Comparison of ENCODE assay signal across 17 cellular contexts in genomic region chr4:17152941-17153340, GRCh38.
DNase-seq lines count a peak whose midpoint lies in the region; ATAC-seq, FAIRE-seq and TF ChIP-seq lines count a peak whose summit lies in the region.
"Had no signal": no experiment of that assay in that cellular context is flagged by ENCODE, and none has a peak within 500 bp of the region (broad histone marks: within the 10 kb centered on the region; RNA-seq: fewer than 3 reads in every experiment).

No MANE protein-coding gene starts in this region.

- FAIRE-seq in H1 (lab: Jason Lieb, UNC) = no peak
- FAIRE-seq: A549, GM12892, GM18507 had no signal

- intact Hi-C loops in prostate gland (cut with DNase I) = no loop called here

- H4K8ac ChIP-seq in H1 (ENCODE audit: extremely low read depth, insufficient read depth, low read length) = no peak overlapping the region

- CTCF ChIA-PET in H1 (lab: Charles Lee; ENCODE audit: partially characterized antibody) = no interaction called here

- H3K36me3 Mint-ChIP-seq in mesothelial cell of epicardium = no peaks in the 10 kb centered on the region
- H3K36me3 Mint-ChIP-seq: CD14-positive monocyte; CD4-positive, alpha-beta memory T cell had no signal

- TF ChIP-seq CTCF in H1 (IDR thresholded peaks at IDR 0.05; ENCODE audit: control extremely low read depth in 1 of 3, insufficient read depth in 1 of 3, low read depth in 1 of 3, low read length in 3 of 3) (no peak), mesothelial cell of epicardium (IDR thresholded peaks at IDR 0.05; ENCODE audit: unreplicated experiment) (no peak), prostate gland (IDR thresholded peaks at IDR 0.05) (no peak)

- H2AFZ ChIP-seq in H1 (ENCODE audit: low read length) = peak overlapping the region; percentile 37; the same call in 1 of the 2 replicates

- no peak for ATAC-seq in HG03469 (IDR thresholded peaks at IDR 0.05; ENCODE audit: unreplicated experiment)
- ATAC-seq: A549 had no signal

- no peak overlapping the region for H3K18ac ChIP-seq in H1 (ENCODE audit: extremely low read depth, low read length)

- H4K20me1 ChIP-seq in H1 (replicated peaks in 1 of 2; ENCODE audit: control insufficient read depth in 1 of 2, insufficient read depth in 2 of 2, low read length in 2 of 2) = no peaks in the 10 kb centered on the region
- H4K20me1 ChIP-seq: BLaER1 had no signal

- H3K27me3 ChIP-seq in H1 (replicated peaks in 1 of 4; ENCODE audit: control insufficient read depth in 3 of 4, extremely low read depth in 1 of 4, insufficient read depth in 3 of 4, low read length in 3 of 4) = no peaks in the 10 kb centered on the region
- no peaks in the 10 kb centered on the region for H3K27me3 ChIP-seq in prostate gland (replicated peaks; ENCODE audit: insufficient read depth)
- H3K27me3 ChIP-seq: BLaER1 had no signal

- no peak overlapping the region for H2BK20ac ChIP-seq in H1 (ENCODE audit: low read length)

- H3K9me3 Mint-ChIP-seq in mesothelial cell of epicardium = peaks cover 5% of the 10 kb centered on the region

- DNase-seq in NCI-H226 = peak; percentile 82
- DNase-seq in H1 (ENCODE audit: low read depth in 1 of 2, low spot score in 2 of 2) = no peak
- DNase-seq in mesothelial cell of epicardium (ENCODE audit: low spot score in 2 of 2, unreplicated experiment in 2 of 2) = no peak
- DNase-seq in prostate gland (ENCODE audit: low spot score) = no peak
- DNase-seq in 8988T = no peak
- DNase-seq: CD4-positive, alpha-beta memory T cell; DMS153; DMS79; GDM1; GOT3 had no signal

- H3K27me3 Mint-ChIP-seq in mesothelial cell of epicardium (ENCODE audit: low read depth) = no peaks in the 10 kb centered on the region

- H3K4me1 ChIP-seq in H1 (replicated peaks in 1 of 4; ENCODE audit: control insufficient read depth in 3 of 4, insufficient read depth in 4 of 4, low read length in 3 of 4) = peaks cover 0 to 5% (median 0%) of the 10 kb centered on the region in 4 experiments; a peak in 2 of 7 replicates
- H3K4me1 ChIP-seq in prostate gland (replicated peaks) = no peaks in the 10 kb centered on the region
- H3K4me1 ChIP-seq: A549, BLaER1, HAP-1 had no signal

- H4K91ac ChIP-seq in H1 (replicated peaks; ENCODE audit: insufficient read length, low read length) = no peak overlapping the region

- no peak overlapping the region for H3K23ac ChIP-seq in H1 (ENCODE audit: insufficient read length)

- peak overlapping the region; percentile 26 for H3K27ac Mint-ChIP-seq in mesothelial cell of epicardium
- H3K27ac Mint-ChIP-seq: CD14-positive monocyte; CD4-positive, alpha-beta memory T cell had no signal

- H3K4me2 ChIP-seq in H1 (ENCODE audit: insufficient read depth in 1 of 2, low read depth in 2 of 2, low read length in 2 of 2) = no peak overlapping the region
- H3K4me2 ChIP-seq: A549, BLaER1 had no signal

- H3K9me3 ChIP-seq in H1 (ENCODE audit: insufficient read depth in 2 of 2, low read depth in 1 of 2, low read length in 1 of 2) = no peaks in the 10 kb centered on the region
- no peaks in the 10 kb centered on the region for H3K9me3 ChIP-seq in prostate gland
- H3K9me3 ChIP-seq: A549, BLaER1, HAP-1 had no signal

- H4K5ac ChIP-seq in H1 (ENCODE audit: insufficient read length, low read depth, low read length) = no peak overlapping the region

- peaks cover 5% of the 10 kb centered on the region for H3K4me1 Mint-ChIP-seq in mesothelial cell of epicardium
- H3K4me1 Mint-ChIP-seq: CD14-positive monocyte; CD4-positive, alpha-beta memory T cell had no signal

- H3K36me3 ChIP-seq in H1 (ENCODE audit: control insufficient read depth in 2 of 4, insufficient read depth in 4 of 4, low read length in 3 of 4) = no peaks in the 10 kb centered on the region
- H3K36me3 ChIP-seq in prostate gland = no peaks in the 10 kb centered on the region
- H3K36me3 ChIP-seq: BLaER1, HAP-1 had no signal

- no peak overlapping the region for H3K9ac ChIP-seq in H1 (replicated peaks in 1 of 4; ENCODE audit: extremely low read depth in 1 of 4, low read depth in 3 of 4, low read length in 3 of 4)
- H3K9ac ChIP-seq: BLaER1 had no signal

- H2BK120ac ChIP-seq in H1 (replicated peaks; ENCODE audit: low read depth, low read length) = no peak overlapping the region

- no peak overlapping the region for H2BK15ac ChIP-seq in H1 (ENCODE audit: low read length)

- no peak overlapping the region for H3K4ac ChIP-seq in H1 (replicated peaks; ENCODE audit: insufficient read length, low read depth, low read length)

- no peaks in the 10 kb centered on the region for H3K79me1 ChIP-seq in H1 (ENCODE audit: low read depth, low read length)

- no peak overlapping the region for H2BK12ac ChIP-seq in H1 (ENCODE audit: low read depth, low read length)

- POLR2A ChIA-PET in H1 (lab: Charles Lee; ENCODE audit: partially characterized antibody) = no interaction called here

- no peak overlapping the region for H3K4me3 ChIP-seq in H1 (ENCODE audit: extremely low read depth in 1 of 4, insufficient read depth in 2 of 4, low read depth in 3 of 4, low read length in 4 of 4)
- H3K4me3 ChIP-seq in prostate gland = no peak overlapping the region
- H3K4me3 ChIP-seq: A549, BLaER1, HAP-1 had no signal

- H3K4me3 Mint-ChIP-seq in mesothelial cell of epicardium = no peak overlapping the region
- H3K4me3 Mint-ChIP-seq: CD14-positive monocyte; CD4-positive, alpha-beta memory T cell had no signal

- 70% methylated on average over 5 of the region's 5 CpGs; no CpG with 5 or more reads in 1 of the 2 experiments for WGBS in H1 (ENCODE audit: extremely low coverage in 1 of 2, insufficient coverage in 1 of 2, insufficient read length in 1 of 2, insufficient replicate concordance in 2 of 2, low coverage in 1 of 2, low lambda C conversion rate in 2 of 2, missing lambda C conversion rate in 1 of 2), 2 experiments
- 44% methylated on average over 5 of the region's 5 CpGs for WGBS in prostate gland

- no peaks in the 10 kb centered on the region for H3K79me2 ChIP-seq in H1 (ENCODE audit: control insufficient read depth in 1 of 2, insufficient read depth in 2 of 2, low read length in 2 of 2)

- H3K56ac ChIP-seq in H1 (replicated peaks; ENCODE audit: insufficient read length, low read depth, low read length) = no peak overlapping the region

- no peaks in the 10 kb centered on the region for H3K23me2 ChIP-seq in H1 (ENCODE audit: low read depth, low read length)

- no peak for TF ChIP-seq RAD21 in H1 (IDR thresholded peaks at IDR 0.05 in 1 of 2, conservative IDR thresholded peaks at IDR 0.05 in 1 of 2; ENCODE audit: low read depth in 2 of 2, low read length in 2 of 2)

- H2BK5ac ChIP-seq in H1 (ENCODE audit: low read depth, low read length) = no peak overlapping the region

- TF ChIP-seq POLR2A in H1 (IDR thresholded peaks at IDR 0.05; ENCODE audit: control extremely low read depth in 1 of 2, low read depth in 2 of 2, low read length in 2 of 2) (no peak), prostate gland (IDR thresholded peaks at IDR 0.05) (no peak)

- H2AK5ac ChIP-seq in H1 (ENCODE audit: low read depth, low read length) = no peak overlapping the region

- TF ChIP-seq EP300 in H1 (IDR thresholded peaks at IDR 0.05; ENCODE audit: borderline replicate concordance in 1 of 2, low read depth in 2 of 2, low read length in 2 of 2) = no peak

- H3K27ac ChIP-seq in H1 (ENCODE audit: low read depth, low read length) (no peak overlapping the region), prostate gland (no peak overlapping the region)
- H3K27ac ChIP-seq: A549, BLaER1 had no signal

- H3K14ac ChIP-seq in H1 (ENCODE audit: insufficient read length) = no peak overlapping the region

TF ChIP-seq in H1, 55 proteins besides CTCF, POLR2A, EP300 and RAD21:
- TF ChIP-seq CHD1 (IDR thresholded peaks at IDR 0.05; ENCODE audit: low read depth, low read length) (no peak), BCL11A (IDR thresholded peaks at IDR 0.05; ENCODE audit: low read depth in 2 of 2, low read length in 2 of 2) (no peak), YY1 (IDR thresholded peaks at IDR 0.05; ENCODE audit: low read depth, low read length) (no peak), KDM4A (IDR thresholded peaks at IDR 0.05; ENCODE audit: low read depth, low read length, severe bottlenecking) (no peak), TAF7 (optimal IDR thresholded peaks at IDR 0.05; ENCODE audit: borderline replicate concordance, low read depth, low read length) (no peak), RXRA (IDR thresholded peaks at IDR 0.05; ENCODE audit: insufficient read depth, low read depth, low read length) (no peak), NANOG (IDR thresholded peaks at IDR 0.05; ENCODE audit: insufficient read depth, low read depth, low read length, poor library complexity, severe bottlenecking) (no peak), RBBP5 (IDR thresholded peaks at IDR 0.05; ENCODE audit: borderline replicate concordance, low read depth, low read length) (no peak), GABPA (IDR thresholded peaks at IDR 0.05; ENCODE audit: borderline replicate concordance, insufficient read depth, low read length) (no peak), PHF8 (conservative IDR thresholded peaks at IDR 0.05; ENCODE audit: low read depth, low read length) (no peak), HDAC6 (IDR thresholded peaks at IDR 0.05; ENCODE audit: low read depth, low read length) (no peak), FOSL1 (IDR thresholded peaks at IDR 0.05; ENCODE audit: insufficient read depth, low read depth, low read length) (no peak), KDM1A (IDR thresholded peaks at IDR 0.05; ENCODE audit: borderline replicate concordance, low read length) (no peak), JUN (IDR thresholded peaks at IDR 0.05; ENCODE audit: low read depth, low read length) (no peak), GTF2F1 (IDR thresholded peaks at IDR 0.05; ENCODE audit: borderline replicate concordance, low read depth, low read length) (no peak), CBX5 (IDR thresholded peaks at IDR 0.05; ENCODE audit: low read depth, low read length) (no peak), BRCA1 (IDR thresholded peaks at IDR 0.05; ENCODE audit: low read depth, low read length) (no peak)
- TF ChIP-seq, protein P1, sequence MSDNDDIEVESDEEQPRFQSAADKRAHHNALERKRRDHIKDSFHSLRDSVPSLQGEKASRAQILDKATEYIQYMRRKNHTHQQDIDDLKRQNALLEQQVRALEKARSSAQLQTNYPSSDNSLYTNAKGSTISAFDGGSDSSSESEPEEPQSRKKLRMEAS (IDR thresholded peaks at IDR 0.05) = no peak
